In genomic region chr2:43198263-43198662, GRCh38 we compare ENCODE assay signal across 2 cellular contexts.
A peak's percentile ranks its signal among the peaks of the same experiment; 100 is the strongest.
TF ChIP-seq lines count a peak whose summit lies in the region.

No MANE protein-coding gene starts in this region.

TF ChIP-seq in HepG2, 621 proteins besides CTCF, POLR2A, EP300 and RAD21:
- TF ChIP-seq ZFX (CRISPR knock-in tag; IDR thresholded peaks at IDR 0.05; ENCODE audit: low read depth): 0 out of 2 replicates have a peak, but pooled peaks have one; percentile 20
- no peak for TF ChIP-seq ZNF205 (CRISPR knock-in tag; IDR thresholded peaks at IDR 0.05)

TF ChIP-seq in IMR-90, 13 proteins besides CTCF, POLR2A, EP300 and RAD21:
- TF ChIP-seq NFE2L2 (IDR thresholded peaks at IDR 0.05; ENCODE audit: low read depth, low read length) (no peak), MAFK (IDR thresholded peaks at IDR 0.05; ENCODE audit: low read depth, low read length) (no peak), RCOR1 (IDR thresholded peaks at IDR 0.05; ENCODE audit: insufficient replicate concordance, low read length) (no peak), ELK1 (IDR thresholded peaks at IDR 0.05; ENCODE audit: borderline replicate concordance, low read depth, low read length) (no peak), MXI1 (IDR thresholded peaks at IDR 0.05; ENCODE audit: borderline replicate concordance, low read depth, low read length) (no peak), CHD1 (IDR thresholded peaks at IDR 0.05; ENCODE audit: low read depth, low read length) (no peak), MAZ (IDR thresholded peaks at IDR 0.05; ENCODE audit: borderline replicate concordance, low read depth, low read length) (no peak), FOS (IDR thresholded peaks at IDR 0.05; ENCODE audit: low read depth, low read length) (no peak), BHLHE40 (IDR thresholded peaks at IDR 0.05; ENCODE audit: low read depth, low read length) (no peak), SMC3 (IDR thresholded peaks at IDR 0.05; ENCODE audit: low read depth, low read length) (no peak), CEBPB (IDR thresholded peaks at IDR 0.05; ENCODE audit: low read depth, low read length) (no peak), USF2 (IDR thresholded peaks at IDR 0.05; ENCODE audit: low read depth, low read length) (no peak), RFX5 (IDR thresholded peaks at IDR 0.05; ENCODE audit: low read depth, low read length) (no peak)
